Comparison of ENCODE assay signal across 20 cellular contexts in the genomic region with DNA sequence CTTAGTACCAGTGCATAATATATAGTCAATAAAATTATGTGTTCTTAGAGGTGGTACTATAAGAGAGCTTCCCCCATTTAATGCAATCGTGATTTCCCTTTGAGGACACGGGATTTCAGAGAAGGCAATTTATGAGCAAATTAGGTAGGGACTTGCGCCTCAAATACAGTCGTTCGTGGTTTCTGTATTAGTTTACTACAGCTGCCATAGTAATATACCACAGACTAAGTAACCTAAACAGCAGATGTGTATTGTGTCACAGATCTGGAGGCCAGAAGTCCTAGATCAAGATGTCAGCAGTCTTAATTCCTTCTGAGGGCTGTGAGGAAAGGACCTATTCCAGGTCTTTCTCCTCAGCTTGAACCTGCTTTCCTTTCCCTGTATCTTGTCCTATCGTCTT. TPM values are rescaled to one million over a fixed set of nuclear protein-coding genes. Genes with fewer than 3 reads are reported as not detected.
DNase-seq lines count a peak whose midpoint lies in the region; ATAC-seq and TF ChIP-seq lines count a peak whose summit lies in the region.
"Had no signal": no experiment of that assay in that cellular context is flagged by ENCODE, and none has a peak within 500 bp of the region (broad histone marks: within the 10 kb centered on the region; RNA-seq: fewer than 3 reads in every experiment).

No MANE protein-coding gene starts in this region.

- no peaks in the 10 kb centered on the region for H3K9me2 ChIP-seq in SU-DHL-6 (replicated peaks; ENCODE audit: insufficient read depth, low read length)

- H3K9me3 ChIP-seq in SU-DHL-6 (ENCODE audit: insufficient read depth, low read length) (no peaks in the 10 kb centered on the region), aorta (ENCODE audit: control insufficient read depth, low read length) (no peaks in the 10 kb centered on the region)
- H3K9me3 ChIP-seq: suprapubic skin had no signal

- H3K79me2 ChIP-seq in SU-DHL-6 (ENCODE audit: insufficient read depth, low read length) = peaks cover 73% of the 10 kb centered on the region

- intact Hi-C loops in aorta (cut with DNase I) = no loop called here

- no peak overlapping the region for H2AFZ ChIP-seq in SU-DHL-6 (ENCODE audit: low read depth, low read length, severe bottlenecking)

- H3K27ac ChIP-seq in SU-DHL-6 (ENCODE audit: low read depth, low read length) (peak overlapping the region; percentile 89), aorta (ENCODE audit: low read depth in 1 of 2, low read length in 2 of 2) (no peak overlapping the region)
- H3K27ac ChIP-seq: suprapubic skin had no signal

- peak overlapping the region; percentile 96 for H3K9ac ChIP-seq in SU-DHL-6 (ENCODE audit: low read length)

- peak; percentile 13 for DNase-seq in NCI-H82 (lab: John Stamatoyannopoulos, UW)
- no peak for DNase-seq in NCI-H82 treated with DMSO at 0.1 percent for 48 hours (lab: John Stamatoyannopoulos, UW; ENCODE audit: unreplicated experiment)
- DNase-seq in activated naive CD4-positive, alpha-beta T cell treated with anti-CD3 and anti-CD28 coated beads, Interleukin-2, amount 50 U/mL, for 16 hours = no peak
- no peak for DNase-seq in stimulated activated naive CD8-positive, alpha-beta T cell treated with anti-CD3 and anti-CD28 coated beads, Interleukin-15, Interleukin-2, amounts not matched to agents 100 U/mL and 50 U/mL, for 24 hours
- DNase-seq in aorta = no peak
- DNase-seq: activated CD4-positive, CD25-positive, alpha-beta regulatory T cell; activated naive CD8-positive, alpha-beta T cell treated with anti-CD3 and anti-CD28 coated beads, Interleukin-2, amount 10 ng/mL, durations not matched to agents 7 days and 5 days; cortex of kidney; foreskin fibroblast; GF-D8; H9; hippocampal formation; kidney; NCI-H446; stimulated activated CD4-positive, alpha-beta T cell treated with anti-CD3 and anti-CD28 coated beads, Interleukin-4, amount 100 ng/mL, for 24 hours had no signal

- WGBS in aorta, 2 donors = 91 to 92% methylated on average over 6 of the region's 6 CpGs

- peak overlapping the region; percentile 94 for H3K4me2 ChIP-seq in SU-DHL-6 (ENCODE audit: low read depth, low read length, poor library complexity, severe bottlenecking)
- H3K4me2 ChIP-seq: smooth muscle cell had no signal

- peak overlapping the region; percentile 95 for H3K4me3 ChIP-seq in SU-DHL-6 (ENCODE audit: insufficient read depth, low read length, poor library complexity, severe bottlenecking)
- H3K4me3 ChIP-seq in aorta (ENCODE audit: low read length in 2 of 2) = no peak overlapping the region

- no peak for TF ChIP-seq CTCF in SU-DHL-6 (IDR thresholded peaks at IDR 0.05; ENCODE audit: insufficient read depth, low read length, poor library complexity, severe bottlenecking)

- ATAC-seq in HG03354 (IDR thresholded peaks at IDR 0.05; ENCODE audit: poor library complexity, severe bottlenecking, unreplicated experiment) = peak; percentile 23
- ATAC-seq in stimulated activated naive CD8-positive, alpha-beta T cell treated with anti-CD3 and anti-CD28 coated beads, Interleukin-15, Interleukin-2, amounts not matched to agents 100 U/mL and 50 U/mL, for 24 hours = no peak
- no peak for ATAC-seq in HG03469 (IDR thresholded peaks at IDR 0.05; ENCODE audit: unreplicated experiment)
- no peak for ATAC-seq in aorta (ENCODE audit: low FRiP score)

- 0 out of 2 replicates have a peak, but pooled peaks cover under 1% of the 10 kb centered on the region for H3K36me3 ChIP-seq in SU-DHL-6 (ENCODE audit: low read length)
- H3K36me3 ChIP-seq in aorta (ENCODE audit: control insufficient read depth in 1 of 2, insufficient read depth in 2 of 2, low read length in 1 of 2) = no peaks in the 10 kb centered on the region
- H3K36me3 ChIP-seq: suprapubic skin had no signal

- H3K27me3 ChIP-seq in SU-DHL-6 (ENCODE audit: low read length) = no peaks in the 10 kb centered on the region
- no peaks in the 10 kb centered on the region for H3K27me3 ChIP-seq in aorta (ENCODE audit: control insufficient read depth in 1 of 2, insufficient read depth in 2 of 2, low read length in 1 of 2)
- H3K27me3 ChIP-seq: suprapubic skin had no signal

- peaks cover 9% of the 10 kb centered on the region; the same call in 1 of the 2 replicates for H3F3A ChIP-seq in SU-DHL-6 (ENCODE audit: insufficient read depth)

- H4K20me1 ChIP-seq in SU-DHL-6 (ENCODE audit: low read depth, low read length) = no peaks in the 10 kb centered on the region

- no peaks in the 10 kb centered on the region for H3K4me1 ChIP-seq in aorta (ENCODE audit: control insufficient read depth in 1 of 2, insufficient read depth in 2 of 2, low read length in 2 of 2)

RNA-seq across cellular contexts. Expression of a gene that starts 1.5 kb away (rescaled TPM):
- 10 to 100 TPM in 1 of 2 donors, 1 to 10 TPM in 1; 9.8 to 18.7 TPM for total RNA-seq in aorta
- 1 to 10 TPM; 4.8 to 5.5 TPM for polyA plus RNA-seq in aorta

RNA-seq across cellular contexts. Expression of a gene that starts 1.9 kb away (rescaled TPM):
- 10 to 100 TPM; 12.3 to 12.5 TPM for total RNA-seq in aorta
- polyA plus RNA-seq in aorta = 10 to 100 TPM in 1 of 2 donors, 1 to 10 TPM in 1; 4.1 to 11.4 TPM
